In genomic region chr5:80667384-80667783, GRCh38 we compare ENCODE assay signal across 15 cellular contexts.
"Had no signal": no experiment of that assay in that cellular context is flagged by ENCODE, and none has a peak within 500 bp of the region (broad histone marks: within the 10 kb centered on the region; RNA-seq: fewer than 3 reads in every experiment).

No MANE protein-coding gene starts in this region.

- H3K9me3 ChIP-seq: esophagus squamous epithelium, lower lobe of right lung had no signal

- H3K27ac ChIP-seq: brain microvascular endothelial cell, esophagus squamous epithelium, lower lobe of right lung had no signal

- H3K4me3 Mint-ChIP-seq: activated naive CD4-positive, alpha-beta T cell treated with anti-CD3 and anti-CD28 coated beads, Interleukin-2, amount 50 U/mL, for 24 hours; type B pancreatic cell had no signal

- H3K4me3 ChIP-seq: dorsolateral prefrontal cortex, esophagus squamous epithelium, lower lobe of right lung had no signal

- DNase-seq: activated CD4-positive, alpha-beta T cell treated with anti-CD3 and anti-CD28 coated beads, Interleukin-2, amount 50 U/mL, for 4 hours; activated T-cell treated with anti-CD3 and anti-CD28 coated beads, Interleukin-2, amount 50 U/mL, for 1 hour; brain microvascular endothelial cell; dorsolateral prefrontal cortex; esophagus squamous epithelium; foreskin fibroblast; head of caudate nucleus; islet precursor cell; lower lobe of right lung; midbrain; stimulated activated CD4-positive, alpha-beta T cell treated with anti-CD3 and anti-CD28 coated beads, Interleukin-2, amount 100 ng/mL, for 24 hours; stimulated activated naive CD4-positive, alpha-beta T cell; T-helper 2 cell had no signal

- H3K27ac Mint-ChIP-seq: activated naive CD4-positive, alpha-beta T cell treated with anti-CD3 and anti-CD28 coated beads, Interleukin-2, amount 50 U/mL, for 24 hours; type B pancreatic cell had no signal

- H3K4me1 ChIP-seq: esophagus squamous epithelium, lower lobe of right lung had no signal

- H3K27me3 Mint-ChIP-seq: activated naive CD4-positive, alpha-beta T cell treated with anti-CD3 and anti-CD28 coated beads, Interleukin-2, amount 50 U/mL, for 24 hours; type B pancreatic cell had no signal

- H3K27me3 ChIP-seq: brain microvascular endothelial cell, dorsolateral prefrontal cortex, esophagus squamous epithelium had no signal

- H3K9me3 Mint-ChIP-seq: activated naive CD4-positive, alpha-beta T cell treated with anti-CD3 and anti-CD28 coated beads, Interleukin-2, amount 50 U/mL, for 24 hours; type B pancreatic cell had no signal
